In the genomic region with DNA sequence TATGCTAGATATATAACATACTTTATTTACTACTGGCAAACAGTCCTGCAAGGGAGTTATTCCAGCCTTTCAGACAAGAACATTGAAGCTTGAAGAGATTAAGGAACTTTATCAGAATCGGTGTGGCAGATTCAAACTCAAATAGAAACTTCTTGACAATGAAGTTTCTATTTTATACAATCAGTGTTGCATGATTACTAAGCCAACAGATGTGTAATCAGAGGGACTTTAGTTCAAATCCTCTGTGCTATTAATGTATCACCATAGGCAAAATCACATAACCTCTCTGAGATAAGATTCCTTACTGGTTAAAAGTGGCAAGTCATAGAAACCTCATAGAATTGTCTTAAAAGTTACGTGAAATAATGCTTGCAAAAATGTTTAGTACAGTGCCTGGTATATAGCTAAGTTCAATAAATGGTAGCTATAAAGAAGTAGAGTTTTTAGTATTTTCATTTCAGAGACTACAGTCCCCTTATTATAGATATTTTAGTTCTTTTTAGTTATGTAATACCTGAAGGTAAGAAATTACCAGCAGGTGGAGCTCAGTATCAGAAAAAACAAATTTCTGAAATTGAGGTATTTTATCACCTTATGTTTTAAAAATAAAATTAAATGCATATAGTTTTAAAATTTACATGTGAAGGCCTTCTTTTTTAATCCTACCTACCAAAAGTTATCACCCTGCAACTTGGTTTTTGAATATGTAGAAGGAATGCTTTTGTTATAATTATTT, we compare ENCODE assay signal across 9 cellular contexts.
A peak's percentile ranks its signal among the peaks of the same experiment; 100 is the strongest.
DNase-seq lines count a peak whose midpoint lies in the region; FAIRE-seq and TF ChIP-seq lines count a peak whose summit lies in the region.
"Had no signal": no experiment of that assay in that cellular context is flagged by ENCODE, and none has a peak within 500 bp of the region (broad histone marks: within the 10 kb centered on the region; RNA-seq: fewer than 3 reads in every experiment).

No MANE protein-coding gene starts in this region.

- no peaks in the 10 kb centered on the region for H3K27me3 ChIP-seq in PC-9 (ENCODE audit: insufficient read depth, low read depth)
- no peaks in the 10 kb centered on the region for H3K27me3 ChIP-seq in kidney epithelial cell (ENCODE audit: control insufficient read depth, insufficient read depth, low read length)

- H3K9me3 ChIP-seq in PC-9 (ENCODE audit: insufficient read depth, low read depth) = no peaks in the 10 kb centered on the region

- BruUV-seq in PC-9 (replicated peaks; lab: Mats Ljungman, UMichigan) = no TSS peak

- POLR2A ChIA-PET in PC-9 (lab: Charles Lee; ENCODE audit: unreplicated experiment) = interaction anchor here (0.8 kb wide), 1 partner anchor 546 kb away, joined by 16 read pairs; no protein-coding TSS in a partner anchor

- H3K79me2 ChIP-seq in PC-9 (ENCODE audit: low read depth) = no peaks in the 10 kb centered on the region

- no peaks in the 10 kb centered on the region for H3F3A ChIP-seq in PC-9 (ENCODE audit: insufficient read depth, low read depth)

- CTCF ChIA-PET in PC-9 (lab: Charles Lee) = no interaction called here

- H3K4me3 ChIP-seq in PC-9 = no peak overlapping the region
- H3K4me3 ChIP-seq in kidney epithelial cell (ENCODE audit: low read depth, low read length) = no peak overlapping the region

- H4K20me1 ChIP-seq in PC-9 (ENCODE audit: insufficient read depth) = no peaks in the 10 kb centered on the region

- TF ChIP-seq CTCF in D721Med (IDR thresholded peaks at IDR 0.05; ENCODE audit: insufficient read depth, missing control alignments) (peak; percentile 31), PC-9 (conservative IDR thresholded peaks at IDR 0.05) (peak; percentile 71), kidney epithelial cell (IDR thresholded peaks at IDR 0.05; ENCODE audit: insufficient read depth, low read length, poor library complexity, severe bottlenecking) (peak; percentile 8)

- intact Hi-C loops in PC-9 (cut with micrococcal nuclease; ENCODE audit: unreplicated experiment) = loop anchor here (5.0 to 10.0 kb wide), 2 partner anchors 237 to 555 kb away; no protein-coding TSS in a partner anchor

- no peak for FAIRE-seq in D721Med (lab: Jason Lieb, UNC)

- DNase-seq in D721Med (ENCODE audit: insufficient read length, low spot score) = no peak
- DNase-seq in HCEC 1CT = peak; percentile 5
- no peak for DNase-seq in PC-9
- no peak for DNase-seq in kidney epithelial cell (ENCODE audit: low read depth)
- DNase-seq in effector CD4-positive, alpha-beta T cell = no peak
- DNase-seq in stimulated activated CD4-positive, alpha-beta T cell treated with anti-CD3 and anti-CD28 coated beads, Interleukin-4, amount 100 ng/mL, for 24 hours = no peak
- no peak for DNase-seq in DMS79 treated with DMSO at 0.1 percent for 48 hours (lab: John Stamatoyannopoulos, UW)
- DNase-seq in NCI-H1694 (lab: John Stamatoyannopoulos, UW) = no peak
- DNase-seq: MV-4-11 had no signal

- no peaks in the 10 kb centered on the region for H3K4me1 ChIP-seq in PC-9 (replicated peaks; ENCODE audit: insufficient read depth)

- no peak overlapping the region for H2AFZ ChIP-seq in PC-9

- H3K36me3 ChIP-seq in PC-9 (ENCODE audit: low read depth) (no peaks in the 10 kb centered on the region), kidney epithelial cell (ENCODE audit: control insufficient read depth, insufficient read depth, low read length) (no peaks in the 10 kb centered on the region)

- no peak overlapping the region for H3K27ac ChIP-seq in PC-9

- no peaks in the 10 kb centered on the region for H3K9me2 ChIP-seq in PC-9 (ENCODE audit: insufficient read depth)

- no peak overlapping the region for H3K4me2 ChIP-seq in PC-9

Comparison
In these comparisons a context has a peak if more than half of its experiments do, and no peak if none do; other contexts are left out.
1. CTCF ChIP-seq: peak in every context shown above with its lines; median percentile 71 in PC-9; 31 in D721Med; 8 in kidney epithelial cell.